22 cellular contexts compared by ENCODE assay signal in the genomic region with DNA sequence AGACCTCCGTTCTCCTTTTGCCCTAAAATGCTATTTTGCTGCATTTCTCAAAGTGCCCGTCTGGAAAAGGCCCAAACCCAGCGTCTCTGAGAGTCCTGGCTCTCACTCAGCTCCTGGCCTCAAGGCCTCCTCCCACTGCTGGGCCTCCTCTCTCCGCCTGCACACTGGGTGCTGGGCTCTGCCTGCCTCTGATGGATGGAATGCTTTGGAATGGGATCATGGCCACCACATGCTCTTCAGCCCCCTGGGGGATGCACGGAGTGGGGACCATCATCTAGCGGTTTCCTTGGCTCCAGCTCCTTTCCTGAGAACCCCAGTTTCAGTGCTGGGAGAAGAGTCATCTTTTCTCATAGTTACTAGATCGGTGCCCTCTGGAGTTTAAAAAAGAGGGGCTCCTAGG.
DNase-seq lines count a peak whose midpoint lies in the region; ATAC-seq and TF ChIP-seq lines count a peak whose summit lies in the region.
"Had no signal": no experiment of that assay in that cellular context is flagged by ENCODE, and none has a peak within 500 bp of the region (broad histone marks: within the 10 kb centered on the region; RNA-seq: fewer than 3 reads in every experiment).

No MANE protein-coding gene starts in this region.

- H3K36me3 Mint-ChIP-seq in activated naive CD8-positive, alpha-beta T cell treated with anti-CD3 and anti-CD28 coated beads for 36 hours, result peaks cover 7% of the 10 kb centered on the region
- H3K36me3 Mint-ChIP-seq in activated CD4-positive, alpha-beta memory T cell treated with anti-CD3 and anti-CD28 coated beads, Interleukin-2, amount 10 ng/mL, durations not matched to agents 7 days and 5 days (ENCODE audit: low read depth), result peaks cover 12% of the 10 kb centered on the region

- no peak overlapping the region for H2BK120ac ChIP-seq in mesendoderm (ENCODE audit: low read depth, low read length)

- no peaks in the 10 kb centered on the region for H3K27me3 ChIP-seq in mesendoderm (ENCODE audit: insufficient read depth, low read length, poor library complexity)
- H3K27me3 ChIP-seq in heart right ventricle, result no peaks in the 10 kb centered on the region
- H3K27me3 ChIP-seq: breast epithelium, foreskin keratinocyte, neutrophil, spleen, thyroid gland had no signal

- H3K4me1 Mint-ChIP-seq in activated naive CD8-positive, alpha-beta T cell treated with anti-CD3 and anti-CD28 coated beads for 36 hours, result peaks cover 7% of the 10 kb centered on the region
- peaks cover 7% of the 10 kb centered on the region for H3K4me1 Mint-ChIP-seq in activated CD4-positive, alpha-beta memory T cell treated with anti-CD3 and anti-CD28 coated beads, Interleukin-2, amount 10 ng/mL, durations not matched to agents 7 days and 5 days

- TF ChIP-seq CTCF in 22Rv1 (IDR thresholded peaks at IDR 0.05) (no peak), heart right ventricle (IDR thresholded peaks at IDR 0.05) (no peak)

- no peaks in the 10 kb centered on the region for H3K27me3 Mint-ChIP-seq in activated naive CD8-positive, alpha-beta T cell treated with anti-CD3 and anti-CD28 coated beads for 36 hours
- no peaks in the 10 kb centered on the region for H3K27me3 Mint-ChIP-seq in activated CD4-positive, alpha-beta memory T cell treated with anti-CD3 and anti-CD28 coated beads, Interleukin-2, amount 10 ng/mL, durations not matched to agents 7 days and 5 days

- no CpG with 5 or more reads among the region's 7 CpGs for WGBS in mesendoderm (ENCODE audit: extremely low coverage, insufficient coverage, low lambda C conversion rate)
- 86 to 89% methylated on average over 7 of the region's 7 CpGs for WGBS in heart right ventricle, 2 donors

- CTCF ChIA-PET in activated CD4-positive, alpha-beta memory T cell treated with anti-CD3 and anti-CD28 coated beads, Interleukin-2, amount 10 ng/mL, durations not matched to agents 7 days and 5 days (lab: Charles Lee), result no interaction called here

- no peak overlapping the region for H3K9ac ChIP-seq in mesendoderm (ENCODE audit: low read length)

- POLR2A ChIA-PET in activated CD4-positive, alpha-beta memory T cell treated with anti-CD3 and anti-CD28 coated beads, Interleukin-2, amount 10 ng/mL, durations not matched to agents 7 days and 5 days (lab: Charles Lee), result no interaction called here

- no peak overlapping the region for H3K4me3 ChIP-seq in mesendoderm (ENCODE audit: low read length)
- no peak overlapping the region for H3K4me3 ChIP-seq in heart right ventricle
- H3K4me3 ChIP-seq: breast epithelium, SK-N-MC, spleen, thyroid gland had no signal

- H3K9me3 ChIP-seq in heart right ventricle, result no peaks in the 10 kb centered on the region
- H3K9me3 ChIP-seq: breast epithelium, neutrophil, spleen, thyroid gland had no signal

- H2BK15ac ChIP-seq in mesendoderm (replicated peaks; ENCODE audit: low read depth), result no peak overlapping the region

- no peak overlapping the region for H2BK5ac ChIP-seq in mesendoderm (ENCODE audit: low read length)

- no peak overlapping the region for H3K56ac ChIP-seq in mesendoderm (ENCODE audit: low read length)

- no peak overlapping the region for H4K8ac ChIP-seq in mesendoderm (ENCODE audit: low read depth, low read length)

- no peak overlapping the region for H3K18ac ChIP-seq in mesendoderm (ENCODE audit: low read length)

- H3K4ac ChIP-seq in mesendoderm (ENCODE audit: low read depth, low read length), result no peak overlapping the region

- ATAC-seq in heart right ventricle (no peak), GM21528 (IDR thresholded peaks at IDR 0.05; ENCODE audit: low FRiP score, unreplicated experiment) (no peak), HG02763 (IDR thresholded peaks at IDR 0.05; ENCODE audit: unreplicated experiment) (no peak)
- ATAC-seq: foreskin keratinocyte had no signal

- intact Hi-C loops in heart right ventricle (cut with DNase I), result no loop called here

- H3K4me3 Mint-ChIP-seq in activated naive CD8-positive, alpha-beta T cell treated with anti-CD3 and anti-CD28 coated beads for 36 hours, result no peak overlapping the region
- H3K4me3 Mint-ChIP-seq in activated CD4-positive, alpha-beta memory T cell treated with anti-CD3 and anti-CD28 coated beads, Interleukin-2, amount 10 ng/mL, durations not matched to agents 7 days and 5 days, result no peak overlapping the region

- H3K36me3 ChIP-seq in mesendoderm (ENCODE audit: control insufficient read depth, insufficient read depth, low read length), result peaks cover 5% of the 10 kb centered on the region
- H3K36me3 ChIP-seq in heart right ventricle, result peaks cover 0 to 61% (median 0%) of the 10 kb centered on the region in 9 donors
- H3K36me3 ChIP-seq: breast epithelium, neutrophil had no signal

- peak; percentile 63 for DNase-seq in ELF-1 (ENCODE audit: low read depth, low spot score)
- no peak for DNase-seq in activated naive CD8-positive, alpha-beta T cell treated with anti-CD3 and anti-CD28 coated beads for 36 hours
- DNase-seq in mesendoderm, result peak; percentile 41
- no peak for DNase-seq in heart right ventricle
- DNase-seq in activated CD4-positive, alpha-beta memory T cell treated with anti-CD3 and anti-CD28 coated beads, Interleukin-2, amount 10 ng/mL, durations not matched to agents 7 days and 5 days, result no peak
- DNase-seq: activated CD4-positive, alpha-beta T cell treated with anti-CD3 and anti-CD28 coated beads for 48 hours; foreskin keratinocyte; Kasumi-1; kidney glomerular epithelial cell; NCI-H1092; NCI-H2081; NCI-H446 treated with DMSO at 0.1 percent for 48 hours; NK-92 treated with Interleukin-12 subunit alpha and Interleukin-12 subunit beta, amount 100 ng/mL, for 24 hours; spleen; thyroid gland had no signal

- H3K27ac ChIP-seq in 22Rv1 (0 out of 2 replicates have a peak overlapping the region, but pooled peaks have one; percentile 14), mesendoderm (ENCODE audit: low read depth, low read length) (peak overlapping the region; percentile 20), heart right ventricle (no peak overlapping the region)
- H3K27ac ChIP-seq: epithelial cell of prostate, foreskin keratinocyte, neutrophil, SK-N-MC, thyroid gland had no signal

- no peak overlapping the region for H2AK5ac ChIP-seq in mesendoderm (ENCODE audit: low read length)

- no peak overlapping the region for H3K23ac ChIP-seq in mesendoderm (ENCODE audit: low read length)

- H3K27ac Mint-ChIP-seq in activated naive CD8-positive, alpha-beta T cell treated with anti-CD3 and anti-CD28 coated beads for 36 hours, result peak overlapping the region; percentile 59
- H3K27ac Mint-ChIP-seq in activated CD4-positive, alpha-beta memory T cell treated with anti-CD3 and anti-CD28 coated beads, Interleukin-2, amount 10 ng/mL, durations not matched to agents 7 days and 5 days, result no peak overlapping the region

- no peak overlapping the region for H3K4me2 ChIP-seq in mesendoderm (ENCODE audit: low read length)

- H3K79me2 ChIP-seq in mesendoderm (ENCODE audit: control insufficient read depth, insufficient read depth, low read length), result no peaks in the 10 kb centered on the region

- no peaks in the 10 kb centered on the region for H3K4me1 ChIP-seq in mesendoderm (ENCODE audit: control insufficient read depth, low read depth, low read length)
- H3K4me1 ChIP-seq in heart right ventricle, result peaks cover 0 to 10% (median 0%) of the 10 kb centered on the region in 9 donors
- H3K4me1 ChIP-seq: breast epithelium, foreskin keratinocyte had no signal

- H3K9me3 Mint-ChIP-seq in activated naive CD8-positive, alpha-beta T cell treated with anti-CD3 and anti-CD28 coated beads for 36 hours, result no peaks in the 10 kb centered on the region
- no peaks in the 10 kb centered on the region for H3K9me3 Mint-ChIP-seq in activated CD4-positive, alpha-beta memory T cell treated with anti-CD3 and anti-CD28 coated beads, Interleukin-2, amount 10 ng/mL, durations not matched to agents 7 days and 5 days

- peaks cover 8% of the 10 kb centered on the region for H3K79me1 ChIP-seq in mesendoderm (ENCODE audit: low read length)

- H4K5ac ChIP-seq in mesendoderm (ENCODE audit: low read length), result no peak overlapping the region

Comparison
In these comparisons a context has a peak if more than half of its experiments do, and no peak if none do; other contexts are left out.
1. H3K27ac ChIP-seq: peak in 22Rv1 (single experiment) and mesendoderm (single experiment); none in heart right ventricle (0 of 10).
2. DNase-seq: peak in ELF-1 (single experiment) and mesendoderm (single experiment); none in activated naive CD8-positive, alpha-beta T cell treated with anti-CD3 and anti-CD28 coated beads for 36 hours (single experiment), heart right ventricle (0 of 2) and activated CD4-positive, alpha-beta memory T cell treated with anti-CD3 and anti-CD28 coated beads, Interleukin-2, amount 10 ng/mL, durations not matched to agents 7 days and 5 days (single experiment).